Comparison of ENCODE assay signal across 20 cellular contexts in the genomic region with DNA sequence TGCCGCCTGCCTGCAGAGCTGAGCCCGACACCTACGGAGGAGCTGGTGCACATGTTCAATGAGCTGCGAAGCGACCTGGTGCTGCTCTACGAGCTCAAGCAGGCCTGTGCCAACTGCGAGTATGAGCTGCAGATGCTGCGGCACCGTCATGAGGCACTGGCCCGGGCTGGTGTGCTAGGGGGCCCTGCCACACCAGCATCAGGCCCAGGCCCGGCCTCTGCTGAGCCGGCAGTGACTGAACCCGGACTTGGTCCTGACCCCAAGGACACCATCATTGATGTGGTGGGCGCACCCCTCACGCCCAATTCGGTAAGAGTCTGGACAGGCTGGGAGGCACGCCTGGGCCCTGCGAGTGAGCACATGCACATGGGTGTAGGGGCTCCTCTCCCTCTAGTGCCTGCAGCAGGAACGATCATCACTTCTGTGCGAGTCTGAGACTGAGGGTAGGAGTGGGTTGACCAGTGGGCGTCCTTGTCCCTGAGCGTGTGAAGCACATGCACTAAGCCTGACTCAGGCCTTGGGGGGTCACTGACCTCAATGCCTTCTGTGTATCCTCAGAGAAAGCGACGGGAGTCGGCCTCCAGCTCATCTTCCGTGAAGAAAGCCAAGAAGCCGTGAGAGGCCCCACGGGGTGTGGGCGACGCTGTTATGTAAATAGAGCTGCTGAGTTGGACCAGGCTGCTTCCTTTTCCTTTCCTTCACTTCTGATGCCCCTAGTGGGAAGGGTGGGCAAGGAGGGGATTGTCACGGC. TPM values are rescaled to one million over a fixed set of nuclear protein-coding genes. Genes with fewer than 3 reads are reported as not detected.
DNase-seq lines count a peak whose midpoint lies in the region; ATAC-seq, FAIRE-seq and TF ChIP-seq lines count a peak whose summit lies in the region.
"Had no signal": no experiment of that assay in that cellular context is flagged by ENCODE, and none has a peak within 500 bp of the region (broad histone marks: within the 10 kb centered on the region; RNA-seq: fewer than 3 reads in every experiment).

No MANE protein-coding gene starts in this region.

- WGBS in IMR-90 (ENCODE audit: extremely low coverage in 2 of 2, insufficient read length in 1 of 2), 2 experiments, result 60% methylated on average over 7 of the region's 31 CpGs; no CpG with 5 or more reads in 1 of the 2 experiments
- 89% methylated on average over 30 of the region's 31 CpGs; no CpG with 5 or more reads in 1 of the 2 experiments for WGBS in H1 (ENCODE audit: extremely low coverage in 1 of 2, insufficient coverage in 1 of 2, insufficient read length in 1 of 2, insufficient replicate concordance in 2 of 2, low coverage in 1 of 2, low lambda C conversion rate in 2 of 2, missing lambda C conversion rate in 1 of 2), 2 experiments

- H2AK5ac ChIP-seq in IMR-90 (ENCODE audit: low read depth, low read length) (peak overlapping the region; percentile 86; the same call in 1 of the 2 replicates), H1 (ENCODE audit: low read depth, low read length) (no peak overlapping the region)

- TF ChIP-seq CTCF in IMR-90 (conservative IDR thresholded peaks at IDR 0.05; ENCODE audit: low read depth, low read length), result peak; percentile 36
- TF ChIP-seq CTCF in H1 (IDR thresholded peaks at IDR 0.05; ENCODE audit: control extremely low read depth in 1 of 3, insufficient read depth in 1 of 3, low read depth in 1 of 3, low read length in 3 of 3), result no peak

- intact Hi-C loops in IMR-90 (cut with micrococcal nuclease), result loop anchor here (1.0 kb wide), 1 partner anchor 433 kb away; no protein-coding TSS in a partner anchor

- no peak overlapping the region for H3K56ac ChIP-seq in IMR-90 (ENCODE audit: extremely low read depth, insufficient read depth, low read length)
- no peak overlapping the region for H3K56ac ChIP-seq in H1 (replicated peaks; ENCODE audit: insufficient read length, low read depth, low read length)

- H2BK5ac ChIP-seq in IMR-90 (ENCODE audit: low read depth, low read length, poor library complexity, severe bottlenecking) (peak overlapping the region; percentile 27), H1 (ENCODE audit: low read depth, low read length) (no peak overlapping the region)

- H3K27me3 ChIP-seq in IMR-90 (ENCODE audit: control insufficient read depth, insufficient read depth, low read length) (no peaks in the 10 kb centered on the region), H1 (replicated peaks in 1 of 4; ENCODE audit: control insufficient read depth in 3 of 4, extremely low read depth in 1 of 4, insufficient read depth in 3 of 4, low read length in 3 of 4) (no peaks in the 10 kb centered on the region)
- H3K27me3 ChIP-seq: BLaER1 treated with 17β-estradiol and CSF1 and Interleukin-3, amounts not matched to agents 10 nM and 100 nM; gastrocnemius medialis; upper lobe of left lung had no signal

- H3K14ac ChIP-seq in IMR-90 (replicated peaks; ENCODE audit: low read depth, low read length) (peak overlapping the region; percentile 50; the same call in 1 of the 2 replicates), H1 (ENCODE audit: insufficient read length) (no peak overlapping the region)

- in situ Hi-C loops in IMR-90 (cut with MboI; ENCODE audit: low sequenced_read_pairs), result no loop called here

- CTCF ChIA-PET in IMR-90 (lab: Yijun Ruan, JAX), result interaction anchor here (0.6 to 1.2 kb wide), 3 partner anchors 106 to 509 kb away, joined by 3 to 5 read pairs (median 4); no protein-coding TSS in a partner anchor
- CTCF ChIA-PET in H1 (lab: Charles Lee; ENCODE audit: partially characterized antibody), result interaction anchor here (0.6 to 18.7 kb wide), 14 partner anchors 16 to 776 kb away, joined by 3 to 250 read pairs (median 8); no protein-coding TSS in a partner anchor

- BruUV-seq in IMR-90 (replicated peaks; lab: Mats Ljungman, UMichigan), result no TSS peak

- TF ChIP-seq POLR2A in IMR-90 (IDR thresholded peaks at IDR 0.05; ENCODE audit: low read depth, low read length), result no peak
- no peak; a peak in 1 of 3 replicates for TF ChIP-seq POLR2A in H1 (IDR thresholded peaks at IDR 0.05; ENCODE audit: control extremely low read depth in 1 of 2, low read depth in 2 of 2, low read length in 2 of 2)

- peaks cover 11% of the 10 kb centered on the region for H3K4me1 ChIP-seq in IMR-90 (ENCODE audit: control insufficient read depth, insufficient read depth, low read length)
- H3K4me1 ChIP-seq in H1 (replicated peaks in 1 of 4; ENCODE audit: control insufficient read depth in 3 of 4, insufficient read depth in 4 of 4, low read length in 3 of 4), result no peaks in the 10 kb centered on the region
- H3K4me1 ChIP-seq: gastrocnemius medialis had no signal

- H4K5ac ChIP-seq in IMR-90 (ENCODE audit: low read depth, low read length) (no peak overlapping the region), H1 (ENCODE audit: insufficient read length, low read depth, low read length) (no peak overlapping the region)

- POLR2A ChIA-PET in IMR-90 (lab: Charles Lee; ENCODE audit: unreplicated experiment), result interaction anchor here (0.6 kb wide), 1 partner anchor 104 kb away, joined by 3 read pairs; no protein-coding TSS in a partner anchor
- POLR2A ChIA-PET in H1 (lab: Charles Lee; ENCODE audit: partially characterized antibody), result interaction anchor here (1.3 to 1.4 kb wide), 2 partner anchors 8 to 14 kb away, joined by 3 to 4 read pairs; no protein-coding TSS in a partner anchor

- no peaks in the 10 kb centered on the region for H3K23me2 ChIP-seq in H1 (ENCODE audit: low read depth, low read length)

- H3K36me3 ChIP-seq in IMR-90 (ENCODE audit: control insufficient read depth, insufficient read depth, low read length), result peaks cover 43% of the 10 kb centered on the region
- peaks cover 21 to 45% (median 31%) of the 10 kb centered on the region in 4 experiments; a peak in 7 of 8 replicates for H3K36me3 ChIP-seq in H1 (ENCODE audit: control insufficient read depth in 2 of 4, insufficient read depth in 4 of 4, low read length in 3 of 4)

- H3K23ac ChIP-seq in IMR-90 (ENCODE audit: low read depth, low read length) (0 out of 2 replicates have a peak overlapping the region, but pooled peaks have one; percentile 47), H1 (ENCODE audit: insufficient read length) (no peak overlapping the region)

- H3K9ac ChIP-seq in IMR-90 (ENCODE audit: low read depth, low read length) (no peak overlapping the region), H1 (replicated peaks in 1 of 4; ENCODE audit: extremely low read depth in 1 of 4, low read depth in 3 of 4, low read length in 3 of 4) (no peak overlapping the region)
- H3K9ac ChIP-seq: BLaER1 treated with 17β-estradiol and CSF1 and Interleukin-3, amounts not matched to agents 10 nM and 100 nM had no signal

- dilution Hi-C loops in IMR-90 (cut with HindIII; ENCODE audit: low sequenced_read_pairs, unreplicated experiment), result no loop called here

- H3K79me1 ChIP-seq in IMR-90 (ENCODE audit: low read depth in 1 of 2, low read length in 2 of 2) (peaks cover 0 to 17% of the 10 kb centered on the region in 2 experiments; a peak in 2 of 4 replicates), H1 (ENCODE audit: low read depth, low read length) (no peaks in the 10 kb centered on the region; the same call in 1 of the 2 replicates)

- peak; percentile 76 for DNase-seq in EH (ENCODE audit: low read depth)
- peak; percentile 89 for DNase-seq in IMR-90
- no peak for DNase-seq in H1 (ENCODE audit: low read depth in 1 of 2, low spot score in 2 of 2)
- peak; percentile 63 for DNase-seq in skeletal muscle cell (ENCODE audit: low read depth)
- DNase-seq in frontal cortex (ENCODE audit: low spot score in 2 of 2), result no peak
- no peak for DNase-seq in NCI-H524 treated with DMSO at 0.1 percent for 48 hours (lab: John Stamatoyannopoulos, UW)
- DNase-seq: activated B cell treated with CpG ODN at 0.5 μM for 24 hours; DMS53; endodermal cell; gastrocnemius medialis; natural killer cell; NCI-H1694; NCI-H446; PC-3; retina; stimulated activated CD4-positive, alpha-beta T cell treated with anti-CD3 and anti-CD28 coated beads, Interleukin-2, amount 100 ng/mL, for 48 hours had no signal

- no peak overlapping the region for H2BK20ac ChIP-seq in IMR-90 (ENCODE audit: low read depth, low read length)
- H2BK20ac ChIP-seq in H1 (ENCODE audit: low read length), result no peak overlapping the region

- H3K9me3 ChIP-seq in IMR-90 (ENCODE audit: control insufficient read depth, insufficient read depth, low read length), result no peaks in the 10 kb centered on the region
- no peaks in the 10 kb centered on the region for H3K9me3 ChIP-seq in H1 (ENCODE audit: insufficient read depth in 2 of 2, low read depth in 1 of 2, low read length in 1 of 2)
- H3K9me3 ChIP-seq: BLaER1 treated with 17β-estradiol and CSF1 and Interleukin-3, amounts not matched to agents 10 nM and 100 nM; gastrocnemius medialis; upper lobe of left lung had no signal

- H3K27ac ChIP-seq in IMR-90 (ENCODE audit: insufficient read depth, low read length) (peak overlapping the region; percentile 14; the same call in 1 of the 2 replicates), H1 (ENCODE audit: low read depth, low read length) (no peak overlapping the region)
- H3K27ac ChIP-seq: BLaER1 treated with 17β-estradiol and CSF1 and Interleukin-3, amounts not matched to agents 10 nM and 100 nM; gastrocnemius medialis; upper lobe of left lung had no signal

- ATAC-seq in IMR-90 (ENCODE audit: low read depth) (peak; percentile 75), GM21737 (IDR thresholded peaks at IDR 0.05; ENCODE audit: unreplicated experiment) (no peak)
- ATAC-seq: gastrocnemius medialis, natural killer cell, PC-3 had no signal

- H2AK9ac ChIP-seq in IMR-90 (replicated peaks; ENCODE audit: low read depth, low read length, poor library complexity), result peak overlapping the region; percentile 73

- peaks cover 8% of the 10 kb centered on the region for H3K9me1 ChIP-seq in IMR-90 (ENCODE audit: insufficient read depth, low read length)

- H4K8ac ChIP-seq in IMR-90 (ENCODE audit: low read depth in 2 of 2, low read length in 2 of 2) (peak overlapping the region in 1 of 2 experiments; percentile 47; a peak in 1 of 4 replicates), H1 (ENCODE audit: extremely low read depth, insufficient read depth, low read length) (no peak overlapping the region)

- H3K4me3 ChIP-seq in IMR-90 (ENCODE audit: insufficient read depth, low read depth, low read length) (no peak overlapping the region), H1 (ENCODE audit: extremely low read depth in 1 of 4, insufficient read depth in 2 of 4, low read depth in 3 of 4, low read length in 4 of 4) (no peak overlapping the region), skeletal muscle cell (ENCODE audit: low read depth, low read length) (no peak overlapping the region)
- H3K4me3 ChIP-seq: BLaER1 treated with 17β-estradiol and CSF1 and Interleukin-3, amounts not matched to agents 10 nM and 100 nM; gastrocnemius medialis; lung; upper lobe of left lung had no signal

- peak overlapping the region; percentile 71 for H2AFZ ChIP-seq in IMR-90 (replicated peaks; ENCODE audit: low read length, poor library complexity)
- no peak overlapping the region for H2AFZ ChIP-seq in H1 (ENCODE audit: low read length)

- peak; percentile 6; the same call in 1 of the 2 replicates for TF ChIP-seq RAD21 in IMR-90 (IDR thresholded peaks at IDR 0.05; ENCODE audit: low read length)
- no peak for TF ChIP-seq RAD21 in H1 (IDR thresholded peaks at IDR 0.05 in 1 of 2, conservative IDR thresholded peaks at IDR 0.05 in 1 of 2; ENCODE audit: low read depth in 2 of 2, low read length in 2 of 2)

- no peak overlapping the region for H2BK12ac ChIP-seq in H1 (ENCODE audit: low read depth, low read length)

- FAIRE-seq in H1 (lab: Jason Lieb, UNC) (no peak), frontal cortex (lab: Jason Lieb, UNC) (no peak)

- H3K4ac ChIP-seq in IMR-90 (ENCODE audit: low read depth, low read length) (peak overlapping the region; percentile 66; the same call in 1 of the 2 replicates), H1 (replicated peaks; ENCODE audit: insufficient read length, low read depth, low read length) (no peak overlapping the region)

- H3K4me2 ChIP-seq in IMR-90 (ENCODE audit: low read depth, low read length) (0 out of 2 replicates have a peak overlapping the region, but pooled peaks have one; percentile 21), H1 (ENCODE audit: insufficient read depth in 1 of 2, low read depth in 2 of 2, low read length in 2 of 2) (no peak overlapping the region)
- H3K4me2 ChIP-seq: BLaER1 treated with 17β-estradiol and CSF1 and Interleukin-3, amounts not matched to agents 10 nM and 100 nM had no signal

- no peak overlapping the region for H2BK120ac ChIP-seq in IMR-90 (ENCODE audit: low read depth, low read length)
- no peak overlapping the region for H2BK120ac ChIP-seq in H1 (replicated peaks; ENCODE audit: low read depth, low read length)

- H3K79me2 ChIP-seq in H1 (ENCODE audit: control insufficient read depth in 1 of 2, insufficient read depth in 2 of 2, low read length in 2 of 2), result no peaks in the 10 kb centered on the region

- H3K18ac ChIP-seq in IMR-90 (ENCODE audit: low read depth, low read length) (no peak overlapping the region), H1 (ENCODE audit: extremely low read depth, low read length) (no peak overlapping the region)

- TF ChIP-seq EP300 in H1 (IDR thresholded peaks at IDR 0.05; ENCODE audit: borderline replicate concordance in 1 of 2, low read depth in 2 of 2, low read length in 2 of 2), result no peak

- H4K91ac ChIP-seq in IMR-90 (ENCODE audit: insufficient read depth, low read depth, low read length) (no peak overlapping the region), H1 (replicated peaks; ENCODE audit: insufficient read length, low read length) (no peak overlapping the region)

- H4K20me1 ChIP-seq in IMR-90 (ENCODE audit: insufficient read depth, low read length), result peaks cover 12% of the 10 kb centered on the region
- peaks cover 2 to 17% of the 10 kb centered on the region in 2 experiments for H4K20me1 ChIP-seq in H1 (replicated peaks in 1 of 2; ENCODE audit: control insufficient read depth in 1 of 2, insufficient read depth in 2 of 2, low read length in 2 of 2)

- H2BK15ac ChIP-seq in IMR-90 (ENCODE audit: low read depth, low read length), result no peak overlapping the region
- H2BK15ac ChIP-seq in H1 (ENCODE audit: low read length), result no peak overlapping the region

RNA-seq across cellular contexts. Expression of gene DMAP1, which starts 6.9 kb away (rescaled TPM):
- 18.1 and 22.2 TPM in 2 replicates for total RNA-seq in IMR-90 (2012; rRNA removed)
- 34.3 and 39.4 TPM in 2 replicates for polyA plus RNA-seq in IMR-90 (2012; rRNA removed)
- polyA plus RNA-seq in IMR-90 (2012; cell fraction: cytosol; rRNA removed), result 30.9 and 49.2 TPM in 2 replicates
- polyA plus RNA-seq in IMR-90 (2012; cell fraction: nucleus; rRNA removed; ENCODE audit: low replicate concordance), result 124 and 135 TPM in 2 replicates
- 36.4 and 37.6 TPM in 2 replicates for total RNA-seq in H1 (2021; fragmentation: NEBNext Ultra II Directional; extraction: Animal tissue kit (Norgen Biotek cat#: 25700))
- 42.4 and 61.1 TPM in 2 replicates for polyA plus RNA-seq in H1 (2011; rRNA removed)
- polyA plus RNA-seq in H1 (2011; cell fraction: cytosol; rRNA removed), result 66.1 TPM
- polyA plus RNA-seq in H1 (2011; cell fraction: nucleus; rRNA removed), result 110 TPM
- polyA plus RNA-seq in H1 (2012, experiment 1 of 2), result 29.9 to 41.3 TPM (median 40.0 TPM) in 4 replicates
- polyA plus RNA-seq in H1 (2012, experiment 2 of 2), result 25.9 TPM
- polyA plus RNA-seq in H1 (2013, experiment 1 of 2), result 27.0 TPM
- 22.2 TPM for polyA plus RNA-seq in H1 (2013, experiment 2 of 2)
- 51.1 and 65.7 TPM in 2 replicates for polyA minus RNA-seq in H1 (2011; rRNA and poly(A)+ RNA removed)
- polyA minus RNA-seq in H1 (2011; cell fraction: cytosol; rRNA and poly(A)+ RNA removed), result 33.0 TPM
- polyA minus RNA-seq in H1 (2011; cell fraction: nucleus; rRNA and poly(A)+ RNA removed), result 42.7 TPM
- 26.5 TPM for total RNA-seq in frontal cortex

Comparison
In these comparisons a context has a peak if more than half of its experiments do, and no peak if none do; other contexts are left out.
1. DNase-seq: peak in EH (single experiment), IMR-90 (single experiment) and skeletal muscle cell (single experiment); none in H1 (0 of 2), frontal cortex (0 of 2) and NCI-H524 treated with DMSO at 0.1 percent for 48 hours (single experiment).